In the genomic region with DNA sequence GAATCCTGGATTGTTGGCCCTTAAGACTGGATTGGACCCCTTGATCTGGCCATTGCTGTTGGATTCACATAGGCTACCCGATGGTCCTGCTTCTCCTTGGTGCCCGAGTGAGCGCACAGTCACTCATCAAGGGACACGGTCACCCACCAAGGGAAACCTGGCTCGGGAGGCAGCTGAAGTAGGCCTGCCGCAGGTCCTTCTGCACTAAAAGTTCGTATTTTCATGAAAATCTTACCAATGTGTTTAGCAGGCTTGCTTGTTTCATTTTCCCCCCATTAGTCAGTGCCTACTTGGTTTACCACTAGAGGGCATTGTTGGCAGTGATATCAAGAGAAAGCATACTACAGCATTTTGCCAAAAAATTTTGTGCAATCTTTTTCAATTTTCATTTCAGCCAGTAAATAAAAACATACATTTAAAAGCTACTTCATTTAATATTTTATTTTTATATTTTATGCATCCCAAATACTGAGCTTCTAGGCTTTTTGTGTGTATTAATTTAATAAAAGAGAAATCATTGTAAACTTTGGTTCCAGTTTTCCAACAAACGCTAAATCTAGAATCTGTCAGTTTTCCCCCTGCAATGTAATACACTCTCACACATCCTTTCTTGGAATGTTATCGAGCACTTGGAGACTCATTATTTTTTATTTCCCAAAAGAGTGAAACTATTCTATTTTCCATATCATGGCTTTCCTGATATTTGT, we compare ENCODE assay signal across 8 cellular contexts.
DNase-seq lines count a peak whose midpoint lies in the region; ATAC-seq, FAIRE-seq and TF ChIP-seq lines count a peak whose summit lies in the region.

No MANE protein-coding gene starts in this region.

- peaks cover 0 to 2% (median 0%) of the 10 kb centered on the region in 7 donors for H3K9me3 Mint-ChIP-seq in CD4-positive, CD25-positive, alpha-beta regulatory T cell
- peaks cover 3% of the 10 kb centered on the region for H3K9me3 Mint-ChIP-seq in astrocyte (ENCODE audit: unreplicated experiment)

- H2AFZ ChIP-seq in astrocyte (ENCODE audit: low read depth, low read length) (peak overlapping the region; percentile 90), hepatocyte (peak overlapping the region; percentile 33)

- H3K79me2 ChIP-seq in astrocyte (ENCODE audit: insufficient read depth, low read length) (no peaks in the 10 kb centered on the region), hepatocyte (no peaks in the 10 kb centered on the region)

- H3K9ac ChIP-seq in astrocyte (ENCODE audit: low read length): peak overlapping the region; percentile 60

- no peak for TF ChIP-seq POLR2A in sigmoid colon (IDR thresholded peaks at IDR 0.05)

- intact Hi-C loops in sigmoid colon (cut with DNase I): loop anchor here (1.0 to 5.0 kb wide), 4 partner anchors 391 to 656 kb away; partner anchors contain the start of gene RASSF8

- FAIRE-seq in GM18507 (lab: Jason Lieb, UNC) (peak; percentile 80), astrocyte (lab: Jason Lieb, UNC) (peak; percentile 23)

- peak in 1 of 2 donors; percentile 39 for ATAC-seq in CD4-positive, CD25-positive, alpha-beta regulatory T cell (ENCODE audit: low read depth in 2 of 2)
- peak; percentile 72 for ATAC-seq in HG03521 (IDR thresholded peaks at IDR 0.05; ENCODE audit: unreplicated experiment)
- no peak for ATAC-seq in HG02973 (IDR thresholded peaks at IDR 0.05; ENCODE audit: unreplicated experiment)

- TF ChIP-seq CTCF in astrocyte (IDR thresholded peaks at IDR 0.05; ENCODE audit: insufficient read depth, low read depth, low read length) (peak; percentile 95), hepatocyte (IDR thresholded peaks at IDR 0.05; ENCODE audit: poor library complexity) (peak; percentile 94), sigmoid colon (IDR thresholded peaks at IDR 0.05) (peak; percentile 64 to 77 (median 70))

- peaks cover 2% of the 10 kb centered on the region for H3K27me3 ChIP-seq in CD4-positive, CD25-positive, alpha-beta regulatory T cell (ENCODE audit: control insufficient read depth, insufficient read depth, low read length)
- H3K27me3 ChIP-seq in astrocyte (ENCODE audit: insufficient read depth, low read length): no peaks in the 10 kb centered on the region
- H3K27me3 ChIP-seq in hepatocyte: no peaks in the 10 kb centered on the region
- no peaks in the 10 kb centered on the region for H3K27me3 ChIP-seq in sigmoid colon

- H3K9me3 ChIP-seq in CD4-positive, CD25-positive, alpha-beta regulatory T cell (ENCODE audit: control insufficient read depth in 2 of 2, low read length in 2 of 2): no peaks in the 10 kb centered on the region
- H3K9me3 ChIP-seq in astrocyte (ENCODE audit: insufficient read depth, low read depth, low read length) (no peaks in the 10 kb centered on the region), hepatocyte (ENCODE audit: low read depth) (no peaks in the 10 kb centered on the region), sigmoid colon (no peaks in the 10 kb centered on the region)

- peak in 2 of 3 donors; percentile 52 to 64 for DNase-seq in CD4-positive, CD25-positive, alpha-beta regulatory T cell
- DNase-seq in GM18507 (ENCODE audit: extremely low spot score, insufficient read length, low read depth) (peak; percentile 33), NOMO-1 treated with DMSO at 0.1 percent for 48 hours (lab: John Stamatoyannopoulos, UW; ENCODE audit: unreplicated experiment) (peak; percentile 69), astrocyte (ENCODE audit: low read depth) (peak; percentile 63), hepatocyte (ENCODE audit: low spot score) (peak; percentile 85), sigmoid colon (no peak)

- no peaks in the 10 kb centered on the region for H3K4me1 ChIP-seq in CD4-positive, CD25-positive, alpha-beta regulatory T cell (ENCODE audit: control insufficient read depth, insufficient read depth, low read length, poor library complexity, severe bottlenecking)
- H3K4me1 ChIP-seq in astrocyte (ENCODE audit: insufficient read depth, low read length) (peaks cover 3% of the 10 kb centered on the region), hepatocyte (ENCODE audit: insufficient read depth) (peaks cover 16% of the 10 kb centered on the region), sigmoid colon (peaks cover 0 to 33% (median 25%) of the 10 kb centered on the region in 4 donors)

- no peak overlapping the region for H3K27ac Mint-ChIP-seq in CD4-positive, CD25-positive, alpha-beta regulatory T cell
- H3K27ac Mint-ChIP-seq in astrocyte (ENCODE audit: unreplicated experiment): no peak overlapping the region

- peaks cover 4 to 6% (median 5%) of the 10 kb centered on the region in 4 donors for H3K4me1 Mint-ChIP-seq in CD4-positive, CD25-positive, alpha-beta regulatory T cell
- peaks cover 5% of the 10 kb centered on the region for H3K4me1 Mint-ChIP-seq in astrocyte (ENCODE audit: low read depth, unreplicated experiment)

- no peaks in the 10 kb centered on the region for H4K20me1 ChIP-seq in astrocyte (ENCODE audit: insufficient read depth, low read length)
- H4K20me1 ChIP-seq in hepatocyte (ENCODE audit: insufficient read depth, poor library complexity, severe bottlenecking): no peaks in the 10 kb centered on the region

- no peaks in the 10 kb centered on the region for H3K9me2 ChIP-seq in hepatocyte (replicated peaks; ENCODE audit: insufficient read depth)

- H3K4me3 ChIP-seq in CD4-positive, CD25-positive, alpha-beta regulatory T cell (ENCODE audit: low read depth, low read length): no peak overlapping the region
- no peak overlapping the region for H3K4me3 ChIP-seq in astrocyte (ENCODE audit: insufficient read depth, low read depth, low read length)
- H3K4me3 ChIP-seq in hepatocyte: no peak overlapping the region
- peak overlapping the region; percentile 7 to 34 (median 24) for H3K4me3 ChIP-seq in sigmoid colon

- no peaks in the 10 kb centered on the region for H3K36me3 ChIP-seq in CD4-positive, CD25-positive, alpha-beta regulatory T cell (ENCODE audit: control insufficient read depth, insufficient read depth, low read length)
- H3K36me3 ChIP-seq in astrocyte (ENCODE audit: insufficient read depth, low read length) (no peaks in the 10 kb centered on the region), hepatocyte (replicated peaks; ENCODE audit: insufficient read depth, low read depth) (no peaks in the 10 kb centered on the region), sigmoid colon (no peaks in the 10 kb centered on the region)

- peaks cover 18% of the 10 kb centered on the region for H3K27me3 Mint-ChIP-seq in CD4-positive, CD25-positive, alpha-beta regulatory T cell
- H3K27me3 Mint-ChIP-seq in astrocyte (ENCODE audit: low read depth, unreplicated experiment): no peaks in the 10 kb centered on the region

- no peak overlapping the region for H3K27ac ChIP-seq in CD4-positive, CD25-positive, alpha-beta regulatory T cell (ENCODE audit: insufficient read depth, low read length, poor library complexity, severe bottlenecking)
- H3K27ac ChIP-seq in astrocyte (ENCODE audit: low read depth, low read length) (no peak overlapping the region), hepatocyte (no peak overlapping the region), sigmoid colon (peak overlapping the region in 1 of 4 donors; percentile 48)

- H3K4me2 ChIP-seq in astrocyte (ENCODE audit: low read length) (peak overlapping the region; percentile 76), hepatocyte (peak overlapping the region; percentile 45)

- WGBS in hepatocyte (ENCODE audit: low lambda C conversion rate, missing lambda C conversion rate): 56% methylated on average over 9 of the region's 9 CpGs
- WGBS in sigmoid colon, 2 donors: 54 to 55% methylated on average over 9 of the region's 9 CpGs

- no peak for TF ChIP-seq EP300 in sigmoid colon (IDR thresholded peaks at IDR 0.05)

- H3K36me3 Mint-ChIP-seq in CD4-positive, CD25-positive, alpha-beta regulatory T cell: no peaks in the 10 kb centered on the region
- H3K36me3 Mint-ChIP-seq in astrocyte (ENCODE audit: low read depth, unreplicated experiment): no peaks in the 10 kb centered on the region

- peak overlapping the region in 1 of 4 donors; percentile 53 for H3K4me3 Mint-ChIP-seq in CD4-positive, CD25-positive, alpha-beta regulatory T cell
- H3K4me3 Mint-ChIP-seq in astrocyte (ENCODE audit: unreplicated experiment): no peak overlapping the region

Comparison
In these comparisons a context has a peak if more than half of its experiments do, and no peak if none do; other contexts are left out.
1. H3K4me3 ChIP-seq: peak in sigmoid colon (4 of 4); none in CD4-positive, CD25-positive, alpha-beta regulatory T cell (single experiment), astrocyte (single experiment) and hepatocyte (single experiment).
2. Peak in every context shown above with its lines, with median percentiles within 50 percentile points of each other: CTCF ChIP-seq.